1 cellular context compared by ENCODE assay signal in the genomic region with DNA sequence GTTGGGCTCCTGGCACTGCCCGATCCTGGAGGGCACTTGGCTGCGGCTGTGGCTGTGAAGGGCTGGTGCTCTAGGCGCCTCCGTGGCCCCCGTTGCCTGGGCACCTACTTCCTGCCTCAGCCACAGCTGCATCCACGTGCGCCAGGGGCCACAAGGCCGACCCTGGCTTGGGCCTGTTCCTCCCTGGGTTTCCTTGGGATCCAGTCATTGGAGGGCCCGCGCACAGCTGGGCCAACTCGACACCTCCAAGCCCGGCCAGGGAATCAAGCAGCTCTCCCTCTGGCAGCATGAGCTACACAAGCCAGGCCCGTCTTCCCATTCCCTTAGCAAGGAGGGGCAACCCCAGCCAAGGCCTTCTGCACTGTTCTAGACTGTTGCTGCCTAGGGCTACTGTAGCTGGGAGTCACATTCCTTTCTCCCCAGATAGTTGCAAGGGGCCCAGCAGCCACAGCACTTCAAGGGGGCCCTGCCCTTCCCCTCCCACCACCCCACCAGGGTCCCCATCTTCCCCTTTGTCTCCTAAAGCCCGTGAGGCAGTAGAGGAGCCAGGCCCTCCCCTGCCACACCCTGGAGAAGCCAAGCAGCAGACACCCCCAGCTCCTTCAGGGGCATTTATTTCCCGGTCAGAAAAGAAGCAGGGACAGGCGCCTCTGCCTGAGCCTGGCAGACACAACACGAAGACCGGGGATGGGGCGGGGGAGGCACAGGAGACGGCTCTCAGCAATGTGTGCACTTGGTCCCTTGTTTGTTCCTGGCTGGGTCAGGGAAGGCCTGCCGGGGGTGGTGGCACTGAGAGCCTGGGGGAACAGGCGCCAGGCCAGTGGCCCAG.
TF ChIP-seq lines count a peak whose summit lies in the region.

No MANE protein-coding gene starts in this region.

TF ChIP-seq in K562, 482 proteins besides CTCF, POLR2A, EP300 and RAD21 (continued from another document and continues in another):
- TF ChIP-seq, protein P1, sequence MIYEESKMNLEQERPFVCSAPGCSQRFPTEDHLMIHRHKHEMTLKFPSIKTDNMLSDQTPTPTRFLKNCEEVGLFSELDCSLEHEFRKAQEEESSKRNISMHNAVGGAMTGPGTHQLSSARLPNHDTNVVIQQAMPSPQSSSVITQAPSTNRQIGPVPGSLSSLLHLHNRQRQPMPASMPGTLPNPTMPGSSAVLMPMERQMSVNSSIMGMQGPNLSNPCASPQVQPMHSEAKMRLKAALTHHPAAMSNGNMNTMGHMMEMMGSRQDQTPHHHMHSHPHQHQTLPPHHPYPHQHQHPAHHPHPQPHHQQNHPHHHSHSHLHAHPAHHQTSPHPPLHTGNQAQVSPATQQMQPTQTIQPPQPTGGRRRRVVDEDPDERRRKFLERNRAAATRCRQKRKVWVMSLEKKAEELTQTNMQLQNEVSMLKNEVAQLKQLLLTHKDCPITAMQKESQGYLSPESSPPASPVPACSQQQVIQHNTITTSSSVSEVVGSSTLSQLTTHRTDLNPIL (CRISPR knock-in tag; IDR thresholded peaks at IDR 0.05) = no peak
- TF ChIP-seq ZNF217 (CRISPR knock-in tag; IDR thresholded peaks at IDR 0.05) (no peak), MAFG (tag; conservative IDR thresholded peaks at IDR 0.05) (no peak), NCOR1 (IDR thresholded peaks at IDR 0.05) (peak; percentile 30), SIRT6 (IDR thresholded peaks at IDR 0.05; ENCODE audit: low read depth, low read length) (peak; percentile 47), L3MBTL2 (IDR thresholded peaks at IDR 0.05) (no peak), IFI16 (CRISPR knock-in tag; IDR thresholded peaks at IDR 0.05) (no peak), KLF16 (IDR thresholded peaks at IDR 0.05) (no peak), HNRNPLL (IDR thresholded peaks at IDR 0.05; ENCODE audit: low read depth, low read length, poor library complexity, severe bottlenecking) (no peak), U2AF2 (optimal IDR thresholded peaks at IDR 0.05; ENCODE audit: low read depth, low read length) (no peak), DMBX1 (CRISPR knock-in tag; IDR thresholded peaks at IDR 0.05; ENCODE audit: borderline replicate concordance) (no peak), FOXK2 (conservative IDR thresholded peaks at IDR 0.05 in 1 of 2, IDR thresholded peaks at IDR 0.05 in 1 of 2; ENCODE audit: low read depth in 2 of 2) (no peak), SMAD4 (CRISPR knock-in tag; conservative IDR thresholded peaks at IDR 0.05) (no peak), KDM5B (IDR thresholded peaks at IDR 0.05; ENCODE audit: insufficient replicate concordance, low read depth, low read length) (no peak), DPF2 (IDR thresholded peaks at IDR 0.05) (no peak), CREM (IDR thresholded peaks at IDR 0.05; ENCODE audit: low read depth) (0 out of 2 replicates have a peak, but pooled peaks have one; percentile 13), PCBP1 (IDR thresholded peaks at IDR 0.05; ENCODE audit: low read depth, low read length, poor library complexity, severe bottlenecking) (no peak), SAP30 (IDR thresholded peaks at IDR 0.05; ENCODE audit: borderline replicate concordance, insufficient read depth, low read depth, low read length, poor library complexity, severe bottlenecking) (no peak), PML (IDR thresholded peaks at IDR 0.05; ENCODE audit: low read length) (peak; percentile 41), HLTF (IDR thresholded peaks at IDR 0.05) (no peak), NONO (IDR thresholded peaks at IDR 0.05; ENCODE audit: low read depth in 2 of 2, low read length in 1 of 2) (no peak), CHD1 (IDR thresholded peaks at IDR 0.05; ENCODE audit: low read length) (no peak), ILF3 (IDR thresholded peaks at IDR 0.05; ENCODE audit: borderline replicate concordance) (peak; percentile 49), NRF1 (conservative IDR thresholded peaks at IDR 0.05 in 1 of 2, IDR thresholded peaks at IDR 0.05 in 1 of 2) (no peak), ZNF324 (CRISPR knock-in tag; IDR thresholded peaks at IDR 0.05) (no peak), KLF6 (CRISPR knock-in tag; IDR thresholded peaks at IDR 0.05; ENCODE audit: borderline replicate concordance) (no peak), SMAD3 (CRISPR knock-in tag; conservative IDR thresholded peaks at IDR 0.05) (0 out of 2 replicates have a peak, but pooled peaks have one; percentile 49), ZNF140 (CRISPR knock-in tag; IDR thresholded peaks at IDR 0.05) (no peak), ZNF12 (CRISPR knock-in tag; IDR thresholded peaks at IDR 0.05) (no peak), MED1 (CRISPR knock-in tag; IDR thresholded peaks at IDR 0.05; ENCODE audit: borderline replicate concordance) (no peak), RUNX1 (IDR thresholded peaks at IDR 0.05; ENCODE audit: low read depth) (no peak; the same call in 1 of the 2 replicates)
- TF ChIP-seq, protein P2, sequence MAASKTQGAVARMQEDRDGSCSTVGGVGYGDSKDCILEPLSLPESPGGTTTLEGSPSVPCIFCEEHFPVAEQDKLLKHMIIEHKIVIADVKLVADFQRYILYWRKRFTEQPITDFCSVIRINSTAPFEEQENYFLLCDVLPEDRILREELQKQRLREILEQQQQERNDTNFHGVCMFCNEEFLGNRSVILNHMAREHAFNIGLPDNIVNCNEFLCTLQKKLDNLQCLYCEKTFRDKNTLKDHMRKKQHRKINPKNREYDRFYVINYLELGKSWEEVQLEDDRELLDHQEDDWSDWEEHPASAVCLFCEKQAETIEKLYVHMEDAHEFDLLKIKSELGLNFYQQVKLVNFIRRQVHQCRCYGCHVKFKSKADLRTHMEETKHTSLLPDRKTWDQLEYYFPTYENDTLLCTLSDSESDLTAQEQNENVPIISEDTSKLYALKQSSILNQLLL (CRISPR knock-in tag; IDR thresholded peaks at IDR 0.05; ENCODE audit: borderline replicate concordance) = no peak
- TF ChIP-seq, protein P3, sequence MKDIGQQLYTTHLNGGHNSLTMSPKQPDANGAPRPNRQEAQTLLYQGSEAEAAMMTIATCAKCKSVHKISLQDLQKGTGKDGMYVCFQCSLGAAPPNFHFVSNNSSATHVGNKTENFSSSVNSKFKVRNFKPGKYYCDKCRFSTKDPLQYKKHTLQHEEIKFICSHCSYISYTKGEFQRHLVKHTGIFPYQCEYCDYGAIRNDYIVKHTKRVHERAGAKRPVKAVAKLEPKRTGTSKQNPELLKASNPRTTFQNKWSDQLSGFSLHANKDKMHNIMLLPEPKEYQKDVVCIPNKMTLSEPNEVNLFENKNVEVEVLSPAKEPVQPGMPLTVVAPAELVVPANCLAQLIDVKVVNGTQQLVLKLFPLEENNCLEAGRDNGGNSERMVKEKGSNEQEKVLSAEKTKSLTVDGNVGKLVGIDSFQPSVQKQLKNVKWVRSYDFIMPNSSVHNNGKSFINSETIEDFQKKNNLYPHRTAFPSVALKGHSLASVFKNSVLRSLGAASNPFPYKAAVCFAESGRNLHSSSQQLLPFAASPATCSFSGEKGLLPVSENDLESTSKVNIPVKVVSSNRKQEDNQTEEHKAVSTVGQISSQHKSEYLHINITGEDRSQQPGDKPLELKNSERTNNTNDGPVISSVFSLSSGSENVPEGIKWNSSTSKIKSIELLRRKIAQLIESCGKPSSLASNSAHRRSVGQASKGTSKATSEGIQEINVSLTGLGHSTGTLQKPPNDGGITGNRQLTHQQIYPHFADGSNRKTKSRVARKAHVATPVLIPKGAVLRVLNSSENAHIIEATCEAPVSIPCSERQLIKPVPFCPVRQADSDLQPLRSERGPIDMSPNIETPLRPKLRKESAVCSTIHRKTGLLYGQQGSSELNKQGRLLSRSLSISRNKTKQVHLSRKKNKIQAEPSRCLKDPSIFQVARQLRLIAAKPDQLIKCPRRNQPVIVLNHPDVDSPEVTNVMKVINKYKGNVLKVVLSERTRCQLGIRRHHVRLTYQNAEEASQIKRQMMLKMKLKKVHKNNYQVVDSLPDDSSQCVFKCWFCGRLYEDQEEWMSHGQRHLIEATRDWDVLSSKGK (CRISPR knock-in tag; IDR thresholded peaks at IDR 0.05) = no peak; the same call in 1 of the 2 replicates
- TF ChIP-seq, protein P4, sequence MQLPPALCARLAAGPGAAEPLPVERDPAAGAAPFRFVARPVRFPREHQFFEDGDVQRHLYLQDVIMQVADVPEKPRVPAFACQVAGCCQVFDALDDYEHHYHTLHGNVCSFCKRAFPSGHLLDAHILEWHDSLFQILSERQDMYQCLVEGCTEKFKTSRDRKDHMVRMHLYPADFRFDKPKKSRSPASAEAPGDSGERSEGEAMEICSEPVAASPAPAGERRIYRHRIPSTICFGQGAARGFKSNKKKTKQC (CRISPR knock-in tag; IDR thresholded peaks at IDR 0.05) = no peak
- TF ChIP-seq, protein P5, sequence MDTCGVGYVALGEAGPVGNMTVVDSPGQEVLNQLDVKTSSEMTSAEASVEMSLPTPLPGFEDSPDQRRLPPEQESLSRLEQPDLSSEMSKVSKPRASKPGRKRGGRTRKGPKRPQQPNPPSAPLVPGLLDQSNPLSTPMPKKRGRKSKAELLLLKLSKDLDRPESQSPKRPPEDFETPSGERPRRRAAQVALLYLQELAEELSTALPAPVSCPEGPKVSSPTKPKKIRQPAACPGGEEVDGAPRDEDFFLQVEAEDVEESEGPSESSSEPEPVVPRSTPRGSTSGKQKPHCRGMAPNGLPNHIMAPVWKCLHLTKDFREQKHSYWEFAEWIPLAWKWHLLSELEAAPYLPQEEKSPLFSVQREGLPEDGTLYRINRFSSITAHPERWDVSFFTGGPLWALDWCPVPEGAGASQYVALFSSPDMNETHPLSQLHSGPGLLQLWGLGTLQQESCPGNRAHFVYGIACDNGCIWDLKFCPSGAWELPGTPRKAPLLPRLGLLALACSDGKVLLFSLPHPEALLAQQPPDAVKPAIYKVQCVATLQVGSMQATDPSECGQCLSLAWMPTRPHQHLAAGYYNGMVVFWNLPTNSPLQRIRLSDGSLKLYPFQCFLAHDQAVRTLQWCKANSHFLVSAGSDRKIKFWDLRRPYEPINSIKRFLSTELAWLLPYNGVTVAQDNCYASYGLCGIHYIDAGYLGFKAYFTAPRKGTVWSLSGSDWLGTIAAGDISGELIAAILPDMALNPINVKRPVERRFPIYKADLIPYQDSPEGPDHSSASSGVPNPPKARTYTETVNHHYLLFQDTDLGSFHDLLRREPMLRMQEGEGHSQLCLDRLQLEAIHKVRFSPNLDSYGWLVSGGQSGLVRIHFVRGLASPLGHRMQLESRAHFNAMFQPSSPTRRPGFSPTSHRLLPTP (IDR thresholded peaks at IDR 0.05; ENCODE audit: borderline replicate concordance, extremely low read depth, insufficient read length) = no peak
- TF ChIP-seq, protein P6, sequence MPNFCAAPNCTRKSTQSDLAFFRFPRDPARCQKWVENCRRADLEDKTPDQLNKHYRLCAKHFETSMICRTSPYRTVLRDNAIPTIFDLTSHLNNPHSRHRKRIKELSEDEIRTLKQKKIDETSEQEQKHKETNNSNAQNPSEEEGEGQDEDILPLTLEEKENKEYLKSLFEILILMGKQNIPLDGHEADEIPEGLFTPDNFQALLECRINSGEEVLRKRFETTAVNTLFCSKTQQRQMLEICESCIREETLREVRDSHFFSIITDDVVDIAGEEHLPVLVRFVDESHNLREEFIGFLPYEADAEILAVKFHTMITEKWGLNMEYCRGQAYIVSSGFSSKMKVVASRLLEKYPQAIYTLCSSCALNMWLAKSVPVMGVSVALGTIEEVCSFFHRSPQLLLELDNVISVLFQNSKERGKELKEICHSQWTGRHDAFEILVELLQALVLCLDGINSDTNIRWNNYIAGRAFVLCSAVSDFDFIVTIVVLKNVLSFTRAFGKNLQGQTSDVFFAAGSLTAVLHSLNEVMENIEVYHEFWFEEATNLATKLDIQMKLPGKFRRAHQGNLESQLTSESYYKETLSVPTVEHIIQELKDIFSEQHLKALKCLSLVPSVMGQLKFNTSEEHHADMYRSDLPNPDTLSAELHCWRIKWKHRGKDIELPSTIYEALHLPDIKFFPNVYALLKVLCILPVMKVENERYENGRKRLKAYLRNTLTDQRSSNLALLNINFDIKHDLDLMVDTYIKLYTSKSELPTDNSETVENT (CRISPR knock-in tag; IDR thresholded peaks at IDR 0.05) = no peak
- TF ChIP-seq, protein P7, sequence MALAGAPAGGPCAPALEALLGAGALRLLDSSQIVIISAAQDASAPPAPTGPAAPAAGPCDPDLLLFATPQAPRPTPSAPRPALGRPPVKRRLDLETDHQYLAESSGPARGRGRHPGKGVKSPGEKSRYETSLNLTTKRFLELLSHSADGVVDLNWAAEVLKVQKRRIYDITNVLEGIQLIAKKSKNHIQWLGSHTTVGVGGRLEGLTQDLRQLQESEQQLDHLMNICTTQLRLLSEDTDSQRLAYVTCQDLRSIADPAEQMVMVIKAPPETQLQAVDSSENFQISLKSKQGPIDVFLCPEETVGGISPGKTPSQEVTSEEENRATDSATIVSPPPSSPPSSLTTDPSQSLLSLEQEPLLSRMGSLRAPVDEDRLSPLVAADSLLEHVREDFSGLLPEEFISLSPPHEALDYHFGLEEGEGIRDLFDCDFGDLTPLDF (CRISPR knock-in tag; IDR thresholded peaks at IDR 0.05) = no peak
- TF ChIP-seq, protein P8, sequence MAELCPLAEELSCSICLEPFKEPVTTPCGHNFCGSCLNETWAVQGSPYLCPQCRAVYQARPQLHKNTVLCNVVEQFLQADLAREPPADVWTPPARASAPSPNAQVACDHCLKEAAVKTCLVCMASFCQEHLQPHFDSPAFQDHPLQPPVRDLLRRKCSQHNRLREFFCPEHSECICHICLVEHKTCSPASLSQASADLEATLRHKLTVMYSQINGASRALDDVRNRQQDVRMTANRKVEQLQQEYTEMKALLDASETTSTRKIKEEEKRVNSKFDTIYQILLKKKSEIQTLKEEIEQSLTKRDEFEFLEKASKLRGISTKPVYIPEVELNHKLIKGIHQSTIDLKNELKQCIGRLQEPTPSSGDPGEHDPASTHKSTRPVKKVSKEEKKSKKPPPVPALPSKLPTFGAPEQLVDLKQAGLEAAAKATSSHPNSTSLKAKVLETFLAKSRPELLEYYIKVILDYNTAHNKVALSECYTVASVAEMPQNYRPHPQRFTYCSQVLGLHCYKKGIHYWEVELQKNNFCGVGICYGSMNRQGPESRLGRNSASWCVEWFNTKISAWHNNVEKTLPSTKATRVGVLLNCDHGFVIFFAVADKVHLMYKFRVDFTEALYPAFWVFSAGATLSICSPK (IDR thresholded peaks at IDR 0.05; ENCODE audit: borderline replicate concordance) = no peak
- TF ChIP-seq, protein P9, sequence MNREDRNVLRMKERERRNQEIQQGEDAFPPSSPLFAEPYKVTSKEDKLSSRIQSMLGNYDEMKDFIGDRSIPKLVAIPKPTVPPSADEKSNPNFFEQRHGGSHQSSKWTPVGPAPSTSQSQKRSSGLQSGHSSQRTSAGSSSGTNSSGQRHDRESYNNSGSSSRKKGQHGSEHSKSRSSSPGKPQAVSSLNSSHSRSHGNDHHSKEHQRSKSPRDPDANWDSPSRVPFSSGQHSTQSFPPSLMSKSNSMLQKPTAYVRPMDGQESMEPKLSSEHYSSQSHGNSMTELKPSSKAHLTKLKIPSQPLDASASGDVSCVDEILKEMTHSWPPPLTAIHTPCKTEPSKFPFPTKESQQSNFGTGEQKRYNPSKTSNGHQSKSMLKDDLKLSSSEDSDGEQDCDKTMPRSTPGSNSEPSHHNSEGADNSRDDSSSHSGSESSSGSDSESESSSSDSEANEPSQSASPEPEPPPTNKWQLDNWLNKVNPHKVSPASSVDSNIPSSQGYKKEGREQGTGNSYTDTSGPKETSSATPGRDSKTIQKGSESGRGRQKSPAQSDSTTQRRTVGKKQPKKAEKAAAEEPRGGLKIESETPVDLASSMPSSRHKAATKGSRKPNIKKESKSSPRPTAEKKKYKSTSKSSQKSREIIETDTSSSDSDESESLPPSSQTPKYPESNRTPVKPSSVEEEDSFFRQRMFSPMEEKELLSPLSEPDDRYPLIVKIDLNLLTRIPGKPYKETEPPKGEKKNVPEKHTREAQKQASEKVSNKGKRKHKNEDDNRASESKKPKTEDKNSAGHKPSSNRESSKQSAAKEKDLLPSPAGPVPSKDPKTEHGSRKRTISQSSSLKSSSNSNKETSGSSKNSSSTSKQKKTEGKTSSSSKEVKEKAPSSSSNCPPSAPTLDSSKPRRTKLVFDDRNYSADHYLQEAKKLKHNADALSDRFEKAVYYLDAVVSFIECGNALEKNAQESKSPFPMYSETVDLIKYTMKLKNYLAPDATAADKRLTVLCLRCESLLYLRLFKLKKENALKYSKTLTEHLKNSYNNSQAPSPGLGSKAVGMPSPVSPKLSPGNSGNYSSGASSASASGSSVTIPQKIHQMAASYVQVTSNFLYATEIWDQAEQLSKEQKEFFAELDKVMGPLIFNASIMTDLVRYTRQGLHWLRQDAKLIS (CRISPR knock-in tag; IDR thresholded peaks at IDR 0.05) = 0 out of 2 replicates have a peak, but pooled peaks have one; percentile 37
